In genomic region chr1:203536981-203537455, GRCh38 we compare ENCODE assay signal across 13 cellular contexts. TPM values are rescaled to one million over a fixed set of nuclear protein-coding genes. Genes with fewer than 3 reads are reported as not detected.
A peak's percentile ranks its signal among the peaks of the same experiment; 100 is the strongest.
DNase-seq lines count a peak whose midpoint lies in the region; ATAC-seq lines count a peak whose summit lies in the region.
"Had no signal": no experiment of that assay in that cellular context is flagged by ENCODE, and none has a peak within 500 bp of the region (broad histone marks: within the 10 kb centered on the region; RNA-seq: fewer than 3 reads in every experiment).

No MANE protein-coding gene starts in this region.

- H3K27me3 ChIP-seq in adipocyte (replicated peaks; ENCODE audit: control insufficient read depth, insufficient read depth, low read length) (no peaks in the 10 kb centered on the region), subcutaneous abdominal adipose tissue (ENCODE audit: control insufficient read depth in 5 of 5, insufficient read depth in 4 of 5, low read length in 5 of 5) (no peaks in the 10 kb centered on the region)

- H3K4me1 ChIP-seq in adipocyte (ENCODE audit: control insufficient read depth, insufficient read depth, low read length) = peaks cover 58% of the 10 kb centered on the region
- H3K4me1 ChIP-seq in subcutaneous abdominal adipose tissue (ENCODE audit: control insufficient read depth in 5 of 5, insufficient read depth in 5 of 5, low read length in 5 of 5) = peaks cover 0 to 33% (median 26%) of the 10 kb centered on the region in 5 donors

- H3K36me3 ChIP-seq in adipocyte (ENCODE audit: control insufficient read depth, insufficient read depth, low read length, severe bottlenecking) = no peaks in the 10 kb centered on the region
- no peaks in the 10 kb centered on the region for H3K36me3 ChIP-seq in subcutaneous abdominal adipose tissue (ENCODE audit: control insufficient read depth in 5 of 5, insufficient read depth in 5 of 5, low read length in 5 of 5)

- H3K9me3 ChIP-seq in adipocyte (ENCODE audit: control insufficient read depth, low read length) (no peaks in the 10 kb centered on the region), subcutaneous abdominal adipose tissue (ENCODE audit: control insufficient read depth in 5 of 5, low read length in 5 of 5) (no peaks in the 10 kb centered on the region)

- H3K27ac Mint-ChIP-seq in immature natural killer cell = peak overlapping the region in 4 of 6 donors; percentile 65 to 93 (median 88)
- H3K27ac Mint-ChIP-seq in activated naive CD4-positive, alpha-beta T cell treated with anti-CD3 and anti-CD28 coated beads, Interleukin-2, amount 50 U/mL, for 72 hours = no peak overlapping the region
- H3K27ac Mint-ChIP-seq: activated naive CD4-positive, alpha-beta T cell treated with anti-CD3 and anti-CD28 coated beads, Interleukin-2, amount 10 ng/mL, durations not matched to agents 7 days and 5 days had no signal

- no peak for ATAC-seq in activated naive CD4-positive, alpha-beta T cell treated with anti-CD3 and anti-CD28 coated beads, Interleukin-2, amount 50 U/mL, for 72 hours
- ATAC-seq in GM18519 (IDR thresholded peaks at IDR 0.05; ENCODE audit: low FRiP score, unreplicated experiment) = no peak

- peak overlapping the region; percentile 54 for H3K27ac ChIP-seq in subcutaneous abdominal adipose tissue (ENCODE audit: low read depth, low read length)

- DNase-seq in LHCN-M2 (ENCODE audit: low read depth) (peak; percentile 61), adipocyte (ENCODE audit: low read depth) (peak; percentile 89), immature natural killer cell (no peak), 8988T (no peak)
- DNase-seq in activated naive CD4-positive, alpha-beta T cell treated with anti-CD3 and anti-CD28 coated beads, Interleukin-2, amount 50 U/mL, for 72 hours (ENCODE audit: low spot score in 2 of 2) = no peak
- DNase-seq: activated naive CD4-positive, alpha-beta T cell treated with anti-CD3 and anti-CD28 coated beads, Interleukin-2, amount 10 ng/mL, durations not matched to agents 7 days and 5 days; KG1; mesendoderm; NCI-H774 had no signal

- peaks cover 0 to 3% (median 0%) of the 10 kb centered on the region in 3 donors for H3K27me3 Mint-ChIP-seq in immature natural killer cell (ENCODE audit: low read depth in 3 of 3)

- no peaks in the 10 kb centered on the region for H3K36me3 Mint-ChIP-seq in immature natural killer cell
- no peaks in the 10 kb centered on the region for H3K36me3 Mint-ChIP-seq in activated naive CD4-positive, alpha-beta T cell treated with anti-CD3 and anti-CD28 coated beads, Interleukin-2, amount 50 U/mL, for 72 hours
- H3K36me3 Mint-ChIP-seq: activated naive CD4-positive, alpha-beta T cell treated with anti-CD3 and anti-CD28 coated beads, Interleukin-2, amount 10 ng/mL, durations not matched to agents 7 days and 5 days had no signal

- no peaks in the 10 kb centered on the region for H3K9me3 Mint-ChIP-seq in immature natural killer cell
- H3K9me3 Mint-ChIP-seq in activated naive CD4-positive, alpha-beta T cell treated with anti-CD3 and anti-CD28 coated beads, Interleukin-2, amount 50 U/mL, for 72 hours = no peaks in the 10 kb centered on the region
- H3K9me3 Mint-ChIP-seq: activated naive CD4-positive, alpha-beta T cell treated with anti-CD3 and anti-CD28 coated beads, Interleukin-2, amount 10 ng/mL, durations not matched to agents 7 days and 5 days had no signal

- peaks cover 0 to 22% of the 10 kb centered on the region in 2 donors for H3K4me1 Mint-ChIP-seq in immature natural killer cell
- H3K4me1 Mint-ChIP-seq: activated naive CD4-positive, alpha-beta T cell treated with anti-CD3 and anti-CD28 coated beads, Interleukin-2, amount 10 ng/mL, durations not matched to agents 7 days and 5 days had no signal

- peak overlapping the region; percentile 68 for H3K9ac ChIP-seq in adipocyte (ENCODE audit: low read length)
- H3K9ac ChIP-seq in subcutaneous abdominal adipose tissue (ENCODE audit: low read length in 5 of 5) = no peak overlapping the region

- H3K4me3 Mint-ChIP-seq in immature natural killer cell = peak overlapping the region in 1 of 5 donors; percentile 35
- H3K4me3 Mint-ChIP-seq: activated naive CD4-positive, alpha-beta T cell treated with anti-CD3 and anti-CD28 coated beads, Interleukin-2, amount 10 ng/mL, durations not matched to agents 7 days and 5 days had no signal

- no peak overlapping the region for H3K4me3 ChIP-seq in adipocyte (ENCODE audit: low read length)
- H3K4me3 ChIP-seq in subcutaneous abdominal adipose tissue (ENCODE audit: low read depth in 1 of 5, low read length in 5 of 5) = no peak overlapping the region

RNA-seq across cellular contexts. Expression of gene OPTC, which starts 43.1 kb away (rescaled TPM):
- total RNA-seq in LHCN-M2 (2014; rRNA removed) = not detected in 2 replicates
- not detected for polyA plus RNA-seq in LHCN-M2 (2012)
- not detected for polyA plus RNA-seq in immature natural killer cell
- total RNA-seq in activated naive CD4-positive, alpha-beta T cell treated with anti-CD3 and anti-CD28 coated beads, Interleukin-2, amount 50 U/mL, for 72 hours = not detected
- total RNA-seq: G401, temporal lobe had no signal

Comparison
In these comparisons a context has a peak if more than half of its experiments do, and no peak if none do; other contexts are left out.
1. DNase-seq: peak in LHCN-M2 (single experiment) and adipocyte (single experiment); none in immature natural killer cell (0 of 3), 8988T (single experiment) and activated naive CD4-positive, alpha-beta T cell treated with anti-CD3 and anti-CD28 coated beads, Interleukin-2, amount 50 U/mL, for 72 hours (0 of 2).
2. H3K27ac Mint-ChIP-seq: peak in immature natural killer cell (4 of 6); none in activated naive CD4-positive, alpha-beta T cell treated with anti-CD3 and anti-CD28 coated beads, Interleukin-2, amount 50 U/mL, for 72 hours (0 of 2).